8 cellular contexts compared by ENCODE assay signal in genomic region chr2:234494361-234495075, GRCh38. TPM values are rescaled to one million over a fixed set of nuclear protein-coding genes. Genes with fewer than 3 reads are reported as not detected.
DNase-seq lines count a peak whose midpoint lies in the region; TF ChIP-seq lines count a peak whose summit lies in the region.

No MANE protein-coding gene starts in this region.

- no peak for TF ChIP-seq POLR2A in sigmoid colon (IDR thresholded peaks at IDR 0.05)

- no peak for TF ChIP-seq EP300 in sigmoid colon (IDR thresholded peaks at IDR 0.05)

- intact Hi-C loops in sigmoid colon (cut with DNase I) = loop anchor here (5.0 kb wide), 1 partner anchor 517 kb away; no protein-coding TSS in a partner anchor

- peak overlapping the region in 2 of 4 donors; percentile 17 to 83 for H3K27ac ChIP-seq in sigmoid colon

- H3K27me3 ChIP-seq in H7 (ENCODE audit: control insufficient read depth, insufficient read depth, low read length) (peaks cover 28% of the 10 kb centered on the region), sigmoid colon (peaks cover 0 to 33% (median 12%) of the 10 kb centered on the region in 3 donors)

- no peaks in the 10 kb centered on the region for H3K36me3 ChIP-seq in H7 (replicated peaks; ENCODE audit: control insufficient read depth, insufficient read depth, low read length)
- H3K36me3 ChIP-seq in sigmoid colon = no peaks in the 10 kb centered on the region

- H3K4me3 ChIP-seq in AG09309 (ENCODE audit: control insufficient read depth, low read depth, low read length) (peak overlapping the region; percentile 62), H7 (ENCODE audit: insufficient read depth, low read depth, low read length) (peak overlapping the region; percentile 68; the same call in 1 of the 2 replicates), fibroblast of pulmonary artery (replicated peaks; ENCODE audit: low read depth, low read length) (peak overlapping the region; percentile 66), sigmoid colon (peak overlapping the region; percentile 48 to 68 (median 64))

- WGBS in sigmoid colon, 2 donors = 28 to 32% methylated on average over 8 of the region's 8 CpGs

- no peak for DNase-seq in AG09309 (ENCODE audit: low read depth)
- DNase-seq in H7 = peak; percentile 48
- peak; percentile 59 for DNase-seq in SW480 (ENCODE audit: low spot score)
- DNase-seq in fibroblast of pulmonary artery (ENCODE audit: low read depth) = peak; percentile 65
- DNase-seq in sigmoid colon = peak; percentile 46
- no peak for DNase-seq in ecto neural progenitor cell (ENCODE audit: low spot score)
- DNase-seq in iPS-NIHi7 (ENCODE audit: extremely low spot score) = no peak
- DNase-seq in NAMALWA (ENCODE audit: low spot score) = no peak

- peaks cover 0 to 25% (median 22%) of the 10 kb centered on the region in 4 donors for H3K4me1 ChIP-seq in sigmoid colon

- TF ChIP-seq CTCF in AG09309 (IDR thresholded peaks at IDR 0.05; ENCODE audit: control insufficient read depth, insufficient read depth, low read depth, low read length, missing control alignments) (no peak), fibroblast of pulmonary artery (IDR thresholded peaks at IDR 0.05; ENCODE audit: low read length, missing control alignments) (no peak), sigmoid colon (IDR thresholded peaks at IDR 0.05) (no peak)

- H3K9me3 ChIP-seq in sigmoid colon = no peaks in the 10 kb centered on the region

RNA-seq across cellular contexts. Expression of gene ARL4C, which starts 2.4 kb away (rescaled TPM):
- total RNA-seq in H7 (2014; rRNA removed; shearing (Covaris generic)) = 3.4 and 3.6 TPM in 2 replicates
- 1 to 10 TPM; 7.2 to 8.9 (median 8.4) TPM for total RNA-seq in sigmoid colon
- polyA plus RNA-seq in sigmoid colon = 10 to 100 TPM in 1 of 3 donors, 1 to 10 TPM in 2; 4.8 to 15.8 (median 8.3) TPM

Comparison
In these comparisons a context has a peak if more than half of its experiments do, and no peak if none do; other contexts are left out.
1. DNase-seq: peak in H7 (single experiment), SW480 (single experiment), fibroblast of pulmonary artery (single experiment) and sigmoid colon (single experiment); none in AG09309 (single experiment), ecto neural progenitor cell (single experiment), iPS-NIHi7 (single experiment) and NAMALWA (single experiment).
2. Peak in every context shown above with its lines, with median percentiles within 50 percentile points of each other: H3K4me3 ChIP-seq.